8 cellular contexts compared by ENCODE assay signal in the genomic region with DNA sequence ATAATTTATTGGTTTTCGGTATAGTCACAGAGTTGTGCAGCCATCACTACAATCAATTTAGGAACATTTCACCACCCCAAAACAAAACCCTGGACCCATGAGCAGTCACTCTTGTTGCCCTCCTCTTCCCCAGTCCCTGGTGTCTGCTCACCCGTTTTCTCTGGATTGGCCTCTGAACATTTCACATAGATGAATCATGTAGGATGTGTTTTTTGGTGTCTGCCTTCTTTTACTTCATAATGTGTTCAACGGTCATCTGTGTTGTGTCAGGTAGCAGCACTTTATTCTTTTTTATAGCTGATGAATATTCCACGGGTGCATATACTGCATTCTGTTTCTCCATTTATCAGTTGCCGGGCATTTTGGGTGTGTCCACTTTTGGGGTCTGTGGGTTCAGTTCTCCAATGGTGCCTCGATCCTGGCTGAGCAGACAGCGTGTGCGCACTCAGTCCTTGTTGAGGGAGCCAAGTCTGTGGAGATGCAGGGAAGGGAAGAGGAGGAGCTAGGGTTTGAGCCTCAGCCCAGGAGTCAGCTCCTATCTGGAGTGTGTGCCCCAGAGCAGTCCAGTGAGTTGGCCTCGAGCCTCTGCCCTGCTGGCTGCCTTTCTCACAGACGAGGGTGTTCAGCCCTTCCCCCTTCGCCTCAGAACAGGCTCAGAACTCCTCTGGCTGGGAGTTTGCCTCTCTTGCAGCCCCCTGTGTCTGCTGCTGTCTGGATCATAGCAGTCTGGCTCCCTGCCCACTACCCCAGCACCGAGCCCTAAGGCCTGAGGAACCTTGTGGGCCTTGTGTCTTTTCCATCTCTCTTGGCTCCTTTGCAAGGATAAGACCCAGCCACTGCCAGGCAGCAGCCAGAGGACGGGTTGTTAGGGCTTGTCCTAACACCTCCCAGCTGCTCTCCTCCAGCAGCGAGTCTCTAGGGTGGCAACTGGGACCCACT. TPM values are rescaled to one million over a fixed set of nuclear protein-coding genes. Genes with fewer than 3 reads are reported as not detected.
A peak's percentile ranks its signal among the peaks of the same experiment; 100 is the strongest.
DNase-seq lines count a peak whose midpoint lies in the region; ATAC-seq and TF ChIP-seq lines count a peak whose summit lies in the region.

No MANE protein-coding gene starts in this region.

- no peaks in the 10 kb centered on the region for H3K9me2 ChIP-seq in Karpas-422 (replicated peaks; ENCODE audit: insufficient read depth, low read length)

- H3K4me1 ChIP-seq in Karpas-422 (ENCODE audit: low read length) (peaks cover 46% of the 10 kb centered on the region), iPS-15b (ENCODE audit: control insufficient read depth, insufficient read depth, low read length) (peaks cover 15% of the 10 kb centered on the region)

- H3K4me3 ChIP-seq in Karpas-422 (ENCODE audit: low read length) (peak overlapping the region; percentile 77), astrocyte of the cerebellum (ENCODE audit: low read depth, low read length) (peak overlapping the region; percentile 7), iPS-15b (ENCODE audit: low read depth, low read length) (no peak overlapping the region)

- no peak overlapping the region for H3K27ac ChIP-seq in Karpas-422 (ENCODE audit: low read length)

- no peak for ATAC-seq in stimulated activated memory B cell treated with anti-CD40 and anti-IgM and Interleukin-4, amounts not matched to agents 10 μg/mL and 1 μg/mL and 100 μg/mL, for 72 hours
- no peak for ATAC-seq in HG02885 (IDR thresholded peaks at IDR 0.05; ENCODE audit: poor library complexity, unreplicated experiment)

- H3K4me3 Mint-ChIP-seq in stimulated activated memory B cell treated with anti-CD40 and anti-IgM and Interleukin-4, amounts not matched to agents 10 μg/mL and 1 μg/mL and 100 μg/mL, for 72 hours = peak overlapping the region; percentile 89

- H3K27ac Mint-ChIP-seq in stimulated activated memory B cell treated with anti-CD40 and anti-IgM and Interleukin-4, amounts not matched to agents 10 μg/mL and 1 μg/mL and 100 μg/mL, for 72 hours = peak overlapping the region; percentile 89

- H3K27me3 ChIP-seq in Karpas-422 (ENCODE audit: low read length) (no peaks in the 10 kb centered on the region), iPS-15b (ENCODE audit: control insufficient read depth, insufficient read depth, low read length) (peaks cover 13% of the 10 kb centered on the region)

- peaks cover 53% of the 10 kb centered on the region for H3K36me3 Mint-ChIP-seq in stimulated activated memory B cell treated with anti-CD40 and anti-IgM and Interleukin-4, amounts not matched to agents 10 μg/mL and 1 μg/mL and 100 μg/mL, for 72 hours

- DNase-seq in Karpas-422 = no peak
- DNase-seq in astrocyte of the cerebellum (ENCODE audit: low read depth) = peak; percentile 50
- no peak for DNase-seq in NCI-H2107 (lab: John Stamatoyannopoulos, UW)
- no peak for DNase-seq in NCI-H187 (lab: John Stamatoyannopoulos, UW)
- DNase-seq in stimulated activated CD4-positive, alpha-beta T cell treated with anti-CD3 and anti-CD28 coated beads, Interleukin-12 subunit alpha, Interleukin-12 subunit beta, amount 100 ng/mL, for 4 hours = no peak

- H4K20me1 ChIP-seq in Karpas-422 (ENCODE audit: insufficient read depth, low read depth, low read length) = peaks cover 2% of the 10 kb centered on the region; the same call in 1 of the 2 replicates

- TF ChIP-seq CTCF in astrocyte of the cerebellum (IDR thresholded peaks at IDR 0.05; ENCODE audit: low read depth, low read length, missing control alignments) = no peak

- no peaks in the 10 kb centered on the region for H3K27me3 Mint-ChIP-seq in stimulated activated memory B cell treated with anti-CD40 and anti-IgM and Interleukin-4, amounts not matched to agents 10 μg/mL and 1 μg/mL and 100 μg/mL, for 72 hours

- H3K9me3 Mint-ChIP-seq in stimulated activated memory B cell treated with anti-CD40 and anti-IgM and Interleukin-4, amounts not matched to agents 10 μg/mL and 1 μg/mL and 100 μg/mL, for 72 hours = no peaks in the 10 kb centered on the region

- in situ Hi-C loops in astrocyte of the cerebellum (cut with HindIII; ENCODE audit: low sequenced_read_pairs) = no loop called here

- H2AFZ ChIP-seq in Karpas-422 (ENCODE audit: low read length) = no peak overlapping the region

- peaks cover 55% of the 10 kb centered on the region for H3K36me3 ChIP-seq in Karpas-422 (ENCODE audit: insufficient read depth, low read length)
- H3K36me3 ChIP-seq in iPS-15b (ENCODE audit: control insufficient read depth, insufficient read depth, low read length) = peaks cover 7% of the 10 kb centered on the region

- peak overlapping the region; percentile 84 for H3K4me2 ChIP-seq in Karpas-422 (ENCODE audit: low read depth, low read length, poor library complexity, severe bottlenecking)

- H3K9me3 ChIP-seq in Karpas-422 (ENCODE audit: low read length) = no peaks in the 10 kb centered on the region
- H3K9me3 ChIP-seq in iPS-15b (ENCODE audit: control insufficient read depth, insufficient read depth, low read length) = no peaks in the 10 kb centered on the region

- peaks cover 68% of the 10 kb centered on the region for H3K79me2 ChIP-seq in Karpas-422 (ENCODE audit: low read length)

- H3K4me1 Mint-ChIP-seq in stimulated activated memory B cell treated with anti-CD40 and anti-IgM and Interleukin-4, amounts not matched to agents 10 μg/mL and 1 μg/mL and 100 μg/mL, for 72 hours = peaks cover 54% of the 10 kb centered on the region

- H3K9ac ChIP-seq in Karpas-422 (ENCODE audit: low read length) (peak overlapping the region; percentile 96), iPS-15b (ENCODE audit: low read depth, low read length) (peak overlapping the region; percentile 16)

RNA-seq across cellular contexts. Expression of a gene that starts 18.0 kb away (rescaled TPM):
- total RNA-seq in Karpas-422 (2014; rRNA removed; shearing (Covaris generic); ENCODE audit: low replicate concordance) = 7.6 and 21.4 TPM in 2 replicates
